11 cellular contexts compared by ENCODE assay signal in the genomic region with DNA sequence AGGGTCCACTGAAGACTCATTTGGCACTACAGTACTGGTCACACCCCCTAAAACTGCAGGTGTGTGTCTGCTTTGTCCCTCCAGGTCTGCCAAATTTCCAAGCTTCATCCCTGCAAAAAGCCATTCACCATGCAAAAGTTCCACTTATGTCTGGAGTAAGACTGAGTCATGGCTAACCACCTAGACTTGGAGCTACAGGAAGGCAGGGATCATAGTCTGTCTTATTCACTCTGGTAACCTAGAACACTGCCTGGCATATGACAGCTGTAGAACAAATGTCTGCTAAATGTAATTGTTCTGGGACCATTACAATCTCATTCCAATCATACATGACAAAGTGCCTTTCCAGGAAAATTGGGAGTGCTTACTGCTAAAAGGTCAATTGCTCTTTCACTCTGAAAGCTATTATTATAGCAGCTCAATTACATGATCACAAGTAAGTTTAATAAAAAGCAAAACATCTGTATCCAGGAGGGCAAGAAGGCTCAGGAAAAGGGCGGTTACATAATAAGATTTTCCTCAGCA.
DNase-seq lines count a peak whose midpoint lies in the region; ATAC-seq, FAIRE-seq and TF ChIP-seq lines count a peak whose summit lies in the region.
"Had no signal": no experiment of that assay in that cellular context is flagged by ENCODE, and none has a peak within 500 bp of the region (broad histone marks: within the 10 kb centered on the region; RNA-seq: fewer than 3 reads in every experiment).

No MANE protein-coding gene starts in this region.

- H3K36me3 Mint-ChIP-seq in memory B cell (peaks cover 21% of the 10 kb centered on the region), osteocyte (ENCODE audit: unreplicated experiment) (peaks cover 11% of the 10 kb centered on the region)

- H3K4me3 Mint-ChIP-seq in memory B cell, result no peak overlapping the region
- no peak overlapping the region for H3K4me3 Mint-ChIP-seq in osteocyte (ENCODE audit: unreplicated experiment)
- H3K4me3 Mint-ChIP-seq: activated CD4-positive, alpha-beta memory T cell treated with anti-CD3 and anti-CD28 coated beads, Interleukin-2, amount 10 ng/mL, durations not matched to agents 7 days and 5 days had no signal

- TF ChIP-seq CTCF in bronchial epithelial cell (IDR thresholded peaks at IDR 0.05; ENCODE audit: insufficient read depth, low read length, severe bottlenecking) (no peak), osteocyte (IDR thresholded peaks at IDR 0.05) (no peak)

- H3K27ac Mint-ChIP-seq in memory B cell (peak overlapping the region; percentile 47), osteocyte (ENCODE audit: unreplicated experiment) (no peak overlapping the region)
- H3K27ac Mint-ChIP-seq: activated CD4-positive, alpha-beta memory T cell treated with anti-CD3 and anti-CD28 coated beads, Interleukin-2, amount 10 ng/mL, durations not matched to agents 7 days and 5 days had no signal

- H3K4me1 Mint-ChIP-seq in memory B cell (peaks cover 20% of the 10 kb centered on the region), osteocyte (ENCODE audit: unreplicated experiment) (peaks cover 4% of the 10 kb centered on the region)

- FAIRE-seq in bronchial epithelial cell (lab: Jason Lieb, UNC), result no peak

- H3K27me3 Mint-ChIP-seq in memory B cell (no peaks in the 10 kb centered on the region), osteocyte (ENCODE audit: unreplicated experiment) (no peaks in the 10 kb centered on the region)
- H3K27me3 Mint-ChIP-seq: activated CD4-positive, alpha-beta memory T cell treated with anti-CD3 and anti-CD28 coated beads, Interleukin-2, amount 10 ng/mL, durations not matched to agents 7 days and 5 days had no signal

- peaks cover 5% of the 10 kb centered on the region for H3K36me3 ChIP-seq in bronchial epithelial cell (ENCODE audit: control insufficient read depth, insufficient read depth, low read length)

- H3K27me3 ChIP-seq in bronchial epithelial cell (ENCODE audit: control insufficient read depth, insufficient read depth, low read length), result no peaks in the 10 kb centered on the region

- H3K9me3 Mint-ChIP-seq in memory B cell (no peaks in the 10 kb centered on the region), osteocyte (ENCODE audit: unreplicated experiment) (no peaks in the 10 kb centered on the region)
- H3K9me3 Mint-ChIP-seq: activated CD4-positive, alpha-beta memory T cell treated with anti-CD3 and anti-CD28 coated beads, Interleukin-2, amount 10 ng/mL, durations not matched to agents 7 days and 5 days had no signal

- DNase-seq in Daoy (ENCODE audit: low read depth), result peak; percentile 9
- peak; percentile 63 for DNase-seq in LHCN-M2 (ENCODE audit: low read depth)
- DNase-seq in bronchial epithelial cell (ENCODE audit: low read depth), result peak; percentile 63
- no peak for DNase-seq in memory B cell (ENCODE audit: low spot score in 2 of 2)
- no peak for DNase-seq in AG20443 (ENCODE audit: low spot score)
- DNase-seq in osteocyte (ENCODE audit: extremely low spot score, unreplicated experiment), result no peak
- DNase-seq: NCI-H187 had no signal

- H3K4me3 ChIP-seq in bronchial epithelial cell (ENCODE audit: low read depth, low read length), result no peak overlapping the region
- H3K4me3 ChIP-seq: GM12878 had no signal

- ATAC-seq in memory B cell (ENCODE audit: low read depth) (no peak), HG03097 (IDR thresholded peaks at IDR 0.05; ENCODE audit: low FRiP score, unreplicated experiment) (no peak)
- no peak for ATAC-seq in activated CD4-positive, CD25-positive, alpha-beta regulatory T cell treated with anti-CD3 and anti-CD28 coated beads, Interleukin-2, amount 50 U/mL, for 24 hours

Comparison
In these comparisons a context has a peak if more than half of its experiments do, and no peak if none do; other contexts are left out.
1. DNase-seq: peak in Daoy (single experiment), LHCN-M2 (single experiment) and bronchial epithelial cell (single experiment); none in memory B cell (0 of 2), AG20443 (single experiment) and osteocyte (single experiment).